8 cellular contexts compared by ENCODE assay signal in the genomic region with DNA sequence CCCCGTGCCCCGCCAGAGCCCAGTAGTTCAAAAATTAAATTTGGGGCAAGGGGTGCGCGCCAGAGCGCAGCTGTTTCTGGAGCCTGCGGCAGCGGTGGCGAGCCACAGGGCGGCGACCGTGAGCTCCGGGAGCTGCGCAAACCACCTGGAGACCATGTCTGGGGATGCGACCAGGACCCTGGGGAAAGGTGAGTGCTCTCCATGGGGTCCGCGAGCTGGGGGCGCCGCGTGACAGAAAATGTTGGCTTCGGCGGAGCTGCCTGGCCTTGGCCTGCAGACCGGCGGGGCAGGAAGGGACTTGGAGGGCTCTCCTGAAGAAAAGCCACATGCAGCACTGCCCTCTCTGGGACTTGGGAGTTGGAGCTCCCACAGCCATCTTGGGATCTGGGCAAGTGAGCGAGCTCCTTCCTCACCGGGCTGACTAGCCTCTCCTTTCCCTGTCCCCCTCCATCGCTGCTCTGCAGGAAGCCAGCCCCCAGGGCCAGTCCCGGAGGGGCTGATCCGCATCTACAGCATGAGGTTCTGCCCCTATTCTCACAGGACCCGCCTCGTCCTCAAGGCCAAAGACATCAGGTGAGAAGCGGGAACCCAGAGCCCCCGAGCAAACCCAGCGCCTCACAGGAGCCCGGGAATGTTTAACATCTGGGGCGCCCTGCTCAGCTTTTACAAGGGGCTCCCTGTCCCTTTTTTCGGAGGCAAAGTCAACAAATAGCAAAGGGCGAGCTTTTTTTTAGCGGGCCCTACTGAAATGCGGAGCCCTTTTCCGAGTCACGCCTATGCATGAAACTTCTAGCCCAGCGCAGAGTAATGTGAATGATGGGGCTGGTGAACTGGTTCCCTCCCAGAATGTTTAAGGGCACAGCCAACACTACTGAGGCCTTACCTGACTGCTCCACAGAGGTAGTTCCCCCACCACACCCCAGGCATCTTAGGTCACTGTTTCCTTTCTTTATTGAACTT. TPM values are rescaled to one million over a fixed set of nuclear protein-coding genes. Genes with fewer than 3 reads are reported as not detected.
DNase-seq lines count a peak whose midpoint lies in the region; ATAC-seq, FAIRE-seq and TF ChIP-seq lines count a peak whose summit lies in the region.

No MANE protein-coding gene starts in this region.

- peak; percentile 92 to 96 (median 92) for ATAC-seq in right lobe of liver

- peaks cover 0 to 9% (median 2%) of the 10 kb centered on the region in 4 donors for H3K4me1 ChIP-seq in right lobe of liver

- FAIRE-seq in RCC 7860 (lab: Jason Lieb, UNC) = no peak

- H3K4me3 ChIP-seq in right lobe of liver = peak overlapping the region; percentile 10 to 55 (median 17)

- WGBS in right lobe of liver (ENCODE audit: insufficient coverage, low coverage, low lambda C conversion rate, missing lambda C conversion rate) = 30% methylated on average over 16 of the region's 42 CpGs

- no peaks in the 10 kb centered on the region for H3K36me3 ChIP-seq in right lobe of liver

- TF ChIP-seq CTCF in right lobe of liver (IDR thresholded peaks at IDR 0.05) = peak; percentile 68 to 87 (median 83)

- no peak overlapping the region for H3K27ac ChIP-seq in right lobe of liver

- no peaks in the 10 kb centered on the region for H3K9me3 ChIP-seq in right lobe of liver

- DNase-seq in SIG-M5 treated with dmso at 0.1 percent for 504 hours (lab: John Stamatoyannopoulos, UW; ENCODE audit: unreplicated experiment) (peak; percentile 13), SIG-M5 (lab: John Stamatoyannopoulos, UW) (no peak), HPDE6-E6E7 (ENCODE audit: extremely low spot score) (peak; percentile 79), dermis blood vessel endothelial cell (peak; percentile 63), right lobe of liver (peak; percentile 55 to 67 (median 59)), RCC 7860 (ENCODE audit: low spot score) (no peak)
- DNase-seq in activated CD4-positive, alpha-beta T cell treated with anti-CD3 and anti-CD28 coated beads for 48 hours = peak; percentile 71
- DNase-seq in stimulated activated naive CD4-positive, alpha-beta T cell (lab: John Stamatoyannopoulos, UW) = peak in 5 of 6 experiments; percentile 6 to 36 (median 29)

- intact Hi-C loops in right lobe of liver (cut with DNase I) = no loop called here

- TF ChIP-seq POLR2A in right lobe of liver (IDR thresholded peaks at IDR 0.05) = no peak

- no peaks in the 10 kb centered on the region for H3K27me3 ChIP-seq in right lobe of liver

RNA-seq across cellular contexts. Expression of gene GSTO2, which starts 6.1 kb away (rescaled TPM):
- total RNA-seq in dermis blood vessel endothelial cell (0.51 and 0.85 TPM in 2 replicates), right lobe of liver (1 to 10 TPM; 1.4 to 5.3 (median 2.8) TPM)

RNA-seq across cellular contexts. Expression of gene GSTO1, which starts 20.4 kb away (rescaled TPM):
- total RNA-seq in dermis blood vessel endothelial cell (147 and 348 TPM in 2 replicates), right lobe of liver (100 to 1,000 TPM; 205 to 273 (median 240) TPM)

RNA-seq across cellular contexts. Expression of gene CFAP43, which starts 42.9 kb away (rescaled TPM):
- total RNA-seq in dermis blood vessel endothelial cell (0.23 TPM in 1 of 2 replicates, not detected in the other), right lobe of liver (under 1 TPM in 5 of 6 experiments, not detected in 1; 0.11 to 0.34 (median 0.20) TPM)

Comparison
In these comparisons a context has a peak if more than half of its experiments do, and no peak if none do; other contexts are left out.
1. DNase-seq: peak in SIG-M5 treated with dmso at 0.1 percent for 504 hours (single experiment), HPDE6-E6E7 (single experiment), activated CD4-positive, alpha-beta T cell treated with anti-CD3 and anti-CD28 coated beads for 48 hours (single experiment), dermis blood vessel endothelial cell (single experiment), right lobe of liver (3 of 3) and stimulated activated naive CD4-positive, alpha-beta T cell (5 of 6); none in SIG-M5 (single experiment) and RCC 7860 (single experiment).